Comparison of ENCODE assay signal across 17 cellular contexts in the genomic region with DNA sequence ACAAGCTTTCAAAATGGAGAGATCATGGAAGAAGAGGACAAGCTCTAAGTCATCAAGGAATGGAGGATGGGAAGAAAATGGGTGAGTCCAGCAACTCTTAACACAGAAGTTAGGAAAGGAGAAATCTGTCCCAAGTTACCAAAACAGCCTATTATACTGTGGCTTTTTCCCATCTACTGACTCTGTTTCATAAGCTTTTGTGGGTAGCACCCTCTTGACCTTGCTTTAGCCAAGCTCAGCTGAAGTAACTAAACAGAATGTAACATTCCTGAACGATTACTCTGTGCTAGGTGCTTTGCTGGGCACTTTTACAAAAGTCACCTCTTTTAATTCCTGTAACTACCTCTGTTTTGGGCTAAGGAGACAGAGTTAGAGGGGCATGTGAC. TPM values are rescaled to one million over a fixed set of nuclear protein-coding genes. Genes with fewer than 3 reads are reported as not detected.
DNase-seq lines count a peak whose midpoint lies in the region; ATAC-seq and TF ChIP-seq lines count a peak whose summit lies in the region.
"Had no signal": no experiment of that assay in that cellular context is flagged by ENCODE, and none has a peak within 500 bp of the region (broad histone marks: within the 10 kb centered on the region; RNA-seq: fewer than 3 reads in every experiment).

No MANE protein-coding gene starts in this region.

- peak; percentile 79 for ATAC-seq in upper lobe of right lung
- ATAC-seq in CD4-positive, alpha-beta T cell (ENCODE audit: poor library complexity), result no peak
- no peak for ATAC-seq in activated CD4-positive, CD25-positive, alpha-beta regulatory T cell treated with anti-CD3 and anti-CD28 coated beads, Interleukin-2, amount 50 U/mL, for 24 hours
- ATAC-seq: activated CD4-positive, alpha-beta T cell treated with anti-CD3 and anti-CD28 coated beads for 36 hours; SK-N-SH treated with all-trans-retinoic acid at 6 μM for 48 hours had no signal

- no peak overlapping the region for H3K4me3 Mint-ChIP-seq in CD4-positive, alpha-beta T cell
- H3K4me3 Mint-ChIP-seq: activated CD4-positive, alpha-beta T cell treated with anti-CD3 and anti-CD28 coated beads for 36 hours; activated T-cell treated with anti-CD3 and anti-CD28 coated beads, Interleukin-2, amount 50 U/mL, for 72 hours; natural killer cell had no signal

- no peaks in the 10 kb centered on the region for H3K36me3 Mint-ChIP-seq in CD4-positive, alpha-beta T cell (ENCODE audit: low read depth)
- H3K36me3 Mint-ChIP-seq: natural killer cell had no signal

- H3K9me3 ChIP-seq in OCI-LY7 (ENCODE audit: low read length) (no peaks in the 10 kb centered on the region), upper lobe of right lung (no peaks in the 10 kb centered on the region)
- no peaks in the 10 kb centered on the region for H3K9me3 ChIP-seq in CD4-positive, alpha-beta T cell (ENCODE audit: control insufficient read depth, low read length)
- H3K9me3 ChIP-seq: esophagus squamous epithelium, tibial nerve had no signal

- peak overlapping the region; percentile 70 for H3K4me2 ChIP-seq in OCI-LY7 (ENCODE audit: low read length)
- H3K4me2 ChIP-seq: smooth muscle cell had no signal

- no TSS peak for BruUV-seq in OCI-LY7 (replicated peaks; lab: Mats Ljungman, UMichigan)

- POLR2A ChIA-PET in OCI-LY7 (lab: Charles Lee), result interaction anchor here (0.6 to 1.3 kb wide), 5 partner anchors 10 to 686 kb away, joined by 3 to 4 read pairs (median 3); no protein-coding TSS in a partner anchor
- POLR2A ChIA-PET in CD4-positive, alpha-beta T cell (lab: Charles Lee), result no interaction called here

- TF ChIP-seq CTCF in OCI-LY7 (conservative IDR thresholded peaks at IDR 0.05; ENCODE audit: low read length) (no peak), fibroblast of mammary gland (conservative IDR thresholded peaks at IDR 0.05; ENCODE audit: control insufficient read depth, insufficient read depth, low read depth, low read length) (no peak), upper lobe of right lung (IDR thresholded peaks at IDR 0.05) (no peak)
- TF ChIP-seq CTCF in CD4-positive, alpha-beta T cell (IDR thresholded peaks at IDR 0.05), result no peak

- intact Hi-C loops in OCI-LY7 (cut with micrococcal nuclease; ENCODE audit: unreplicated experiment) (loop anchor here (5.0 to 10.0 kb wide), 2 partner anchors 517 to 690 kb away; no protein-coding TSS in a partner anchor), upper lobe of right lung (cut with DNase I) (no loop called here)
- intact Hi-C loops in CD4-positive, alpha-beta T cell (cut with DNase I, micrococcal nuclease), result loop anchor here in 1 of 2 experiments (10.0 kb wide), 1 partner anchor 327 kb away; no protein-coding TSS in a partner anchor

- H3K27me3 Mint-ChIP-seq in CD4-positive, alpha-beta T cell, result no peaks in the 10 kb centered on the region
- H3K27me3 Mint-ChIP-seq: activated CD4-positive, alpha-beta T cell treated with anti-CD3 and anti-CD28 coated beads for 36 hours had no signal

- H3K9me2 ChIP-seq in OCI-LY7 (ENCODE audit: insufficient read depth, low read length), result no peaks in the 10 kb centered on the region

- H3K4me3 ChIP-seq in OCI-LY7 (ENCODE audit: low read depth, low read length, poor library complexity, severe bottlenecking), result no peak overlapping the region
- H3K4me3 ChIP-seq in fibroblast of mammary gland (ENCODE audit: control insufficient read depth, low read depth, low read length), result no peak overlapping the region
- no peak overlapping the region for H3K4me3 ChIP-seq in upper lobe of right lung
- H3K4me3 ChIP-seq: esophagus squamous epithelium, smooth muscle cell, tibial nerve had no signal

- H3K4me1 ChIP-seq in OCI-LY7 (ENCODE audit: insufficient read depth, low read length, poor library complexity, severe bottlenecking) (peaks cover 33% of the 10 kb centered on the region), upper lobe of right lung (no peaks in the 10 kb centered on the region)
- H3K4me1 ChIP-seq: esophagus squamous epithelium, tibial nerve had no signal

- H4K20me1 ChIP-seq in OCI-LY7 (ENCODE audit: insufficient read depth, low read length), result no peaks in the 10 kb centered on the region

- no peaks in the 10 kb centered on the region for H3K4me1 Mint-ChIP-seq in CD4-positive, alpha-beta T cell (ENCODE audit: low read depth)

- no peaks in the 10 kb centered on the region for H3K27me3 ChIP-seq in upper lobe of right lung
- H3K27me3 ChIP-seq in CD4-positive, alpha-beta T cell (ENCODE audit: control insufficient read depth, insufficient read depth, low read length), result no peaks in the 10 kb centered on the region
- H3K27me3 ChIP-seq: esophagus squamous epithelium, tibial nerve had no signal

- H3K27ac ChIP-seq in OCI-LY7 (ENCODE audit: low read depth, low read length, poor library complexity, severe bottlenecking), result peak overlapping the region; percentile 63
- H3K27ac ChIP-seq in upper lobe of right lung, result no peak overlapping the region
- H3K27ac ChIP-seq in CD4-positive, alpha-beta T cell (ENCODE audit: low read depth, low read length), result no peak overlapping the region
- H3K27ac ChIP-seq: esophagus squamous epithelium, tibial nerve had no signal

- H3K27ac Mint-ChIP-seq in CD4-positive, alpha-beta T cell, result no peak overlapping the region
- H3K27ac Mint-ChIP-seq: activated CD4-positive, alpha-beta T cell treated with anti-CD3 and anti-CD28 coated beads for 36 hours; activated T-cell treated with anti-CD3 and anti-CD28 coated beads, Interleukin-2, amount 50 U/mL, for 72 hours; natural killer cell had no signal

- H2AFZ ChIP-seq in OCI-LY7 (ENCODE audit: low read length), result peak overlapping the region; percentile 64; the same call in 1 of the 2 replicates

- H3K36me3 ChIP-seq in OCI-LY7 (ENCODE audit: insufficient read depth, low read length) (no peaks in the 10 kb centered on the region), upper lobe of right lung (no peaks in the 10 kb centered on the region)
- H3K36me3 ChIP-seq: esophagus squamous epithelium, tibial nerve had no signal

- DNase-seq in NCI-H2107 treated with DMSO at 0.1 percent for 48 hours (lab: John Stamatoyannopoulos, UW; ENCODE audit: unreplicated experiment), result peak; percentile 71
- DNase-seq in NCI-H2107 (lab: John Stamatoyannopoulos, UW), result no peak
- no peak for DNase-seq in OCI-LY7 (ENCODE audit: low spot score)
- peak; percentile 48 for DNase-seq in fibroblast of mammary gland (ENCODE audit: low read depth)
- no peak for DNase-seq in upper lobe of right lung
- no peak for DNase-seq in DMS153 (lab: John Stamatoyannopoulos, UW)
- DNase-seq in CD4-positive, alpha-beta T cell, result no peak
- DNase-seq: activated CD4-positive, alpha-beta T cell treated with anti-CD3 and anti-CD28 coated beads for 36 hours; activated T-cell treated with anti-CD3 and anti-CD28 coated beads, Interleukin-2, amount 50 U/mL, for 72 hours; caudate nucleus; esophagus squamous epithelium; natural killer cell; NCI-H774 had no signal

- H3K9me3 Mint-ChIP-seq in CD4-positive, alpha-beta T cell, result no peaks in the 10 kb centered on the region
- H3K9me3 Mint-ChIP-seq: activated T-cell treated with anti-CD3 and anti-CD28 coated beads, Interleukin-2, amount 50 U/mL, for 72 hours; natural killer cell had no signal

- CTCF ChIA-PET in OCI-LY7 (lab: Charles Lee; ENCODE audit: unreplicated experiment), result interaction anchor here (1.2 kb wide), 1 partner anchor 11 kb away, joined by 3 read pairs; no protein-coding TSS in a partner anchor
- CTCF ChIA-PET in CD4-positive, alpha-beta T cell (lab: Charles Lee), result no interaction called here

- no peaks in the 10 kb centered on the region for H3K79me2 ChIP-seq in OCI-LY7 (ENCODE audit: insufficient read depth, low read depth, low read length)

RNA-seq across cellular contexts. Expression of gene MAP7D2, which starts 54.8 kb away (rescaled TPM):
- not detected in 2 replicates for total RNA-seq in OCI-LY7 (2014; rRNA removed; shearing (Covaris generic))
- total RNA-seq in OCI-LY7 (2022), result 0.13 TPM in 1 of 2 replicates, not detected in the other
- total RNA-seq in upper lobe of right lung, result 0.26 TPM
- under 1 TPM; 0.11 to 0.17 TPM for total RNA-seq in CD4-positive, alpha-beta T cell

Comparison
In these comparisons a context has a peak if more than half of its experiments do, and no peak if none do; other contexts are left out.
1. DNase-seq: peak in NCI-H2107 treated with DMSO at 0.1 percent for 48 hours (single experiment) and fibroblast of mammary gland (single experiment); none in NCI-H2107 (single experiment), OCI-LY7 (single experiment), upper lobe of right lung (single experiment), DMS153 (single experiment) and CD4-positive, alpha-beta T cell (0 of 10).